In the genomic region with DNA sequence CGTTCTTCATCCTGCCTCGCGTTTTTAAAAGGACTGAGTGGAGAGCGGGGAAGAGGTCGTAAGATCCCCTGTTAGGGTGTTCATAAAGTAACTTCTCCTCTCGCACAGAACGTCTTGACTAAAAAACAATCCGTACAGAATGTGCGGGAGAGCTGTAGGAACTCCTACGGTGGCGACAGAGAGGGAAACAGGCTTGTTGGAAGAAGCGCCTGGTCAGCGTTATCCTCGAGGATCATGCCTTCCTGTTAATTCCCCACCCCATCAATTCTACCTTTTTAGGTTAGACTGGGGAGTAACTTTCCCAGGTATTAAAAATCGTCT, we compare ENCODE assay signal across 8 cellular contexts. TPM values are rescaled to one million over a fixed set of nuclear protein-coding genes. Genes with fewer than 3 reads are reported as not detected.
DNase-seq lines count a peak whose midpoint lies in the region; ATAC-seq and TF ChIP-seq lines count a peak whose summit lies in the region.

No MANE protein-coding gene starts in this region.

- H3K4me3 ChIP-seq in choroid plexus epithelial cell (ENCODE audit: low read depth, low read length) (peak overlapping the region; percentile 94), upper lobe of right lung (peak overlapping the region; percentile 90)

- peak overlapping the region; percentile 98 for H3K27ac ChIP-seq in upper lobe of right lung

- ATAC-seq in activated T-cell treated with anti-CD3 and anti-CD28 coated beads, Interleukin-2, amount 50 U/mL, for 72 hours (replicated peaks in 1 of 2) = peak; percentile 5 to 6
- ATAC-seq in HG02759 (IDR thresholded peaks at IDR 0.05; ENCODE audit: unreplicated experiment) (peak; percentile 7), memory B cell (ENCODE audit: low read depth) (no peak), upper lobe of right lung (peak; percentile 49)

- H3K4me1 ChIP-seq in upper lobe of right lung = peaks cover 31% of the 10 kb centered on the region

- H3K27me3 Mint-ChIP-seq in activated T-cell treated with anti-CD3 and anti-CD28 coated beads, Interleukin-2, amount 50 U/mL, for 72 hours (ENCODE audit: low read depth) = peaks cover 13% of the 10 kb centered on the region
- peaks cover 9% of the 10 kb centered on the region for H3K27me3 Mint-ChIP-seq in memory B cell

- peaks cover 41% of the 10 kb centered on the region for H3K4me1 Mint-ChIP-seq in activated T-cell treated with anti-CD3 and anti-CD28 coated beads, Interleukin-2, amount 50 U/mL, for 72 hours (ENCODE audit: low read depth)
- H3K4me1 Mint-ChIP-seq in memory B cell = peaks cover 15% of the 10 kb centered on the region

- H3K9me3 ChIP-seq in upper lobe of right lung = no peaks in the 10 kb centered on the region

- no peak for TF ChIP-seq CTCF in choroid plexus epithelial cell (conservative IDR thresholded peaks at IDR 0.05; ENCODE audit: low read depth, low read length)
- TF ChIP-seq CTCF in upper lobe of right lung (IDR thresholded peaks at IDR 0.05) = no peak

- peak overlapping the region; percentile 96 for H3K27ac Mint-ChIP-seq in activated T-cell treated with anti-CD3 and anti-CD28 coated beads, Interleukin-2, amount 50 U/mL, for 72 hours
- H3K27ac Mint-ChIP-seq in memory B cell = peak overlapping the region; percentile 98

- peak overlapping the region; percentile 97 to 99 for H3K4me3 Mint-ChIP-seq in activated T-cell treated with anti-CD3 and anti-CD28 coated beads, Interleukin-2, amount 50 U/mL, for 72 hours
- peak overlapping the region; percentile 94 for H3K4me3 Mint-ChIP-seq in memory B cell

- no peaks in the 10 kb centered on the region for H3K27me3 ChIP-seq in upper lobe of right lung

- intact Hi-C loops in upper lobe of right lung (cut with DNase I) = no loop called here

- peaks cover 5% of the 10 kb centered on the region in 2 donors for H3K36me3 Mint-ChIP-seq in activated T-cell treated with anti-CD3 and anti-CD28 coated beads, Interleukin-2, amount 50 U/mL, for 72 hours (ENCODE audit: insufficient read depth in 2 of 2)
- H3K36me3 Mint-ChIP-seq in memory B cell = peaks cover 4% of the 10 kb centered on the region

- no peak for DNase-seq in activated T-cell treated with anti-CD3 and anti-CD28 coated beads, Interleukin-2, amount 50 U/mL, for 72 hours
- no peak for DNase-seq in activated T-cell treated with anti-CD3 and anti-CD28 coated beads, Interleukin-2, amount 50 U/mL, for 1 hour
- peak; percentile 67 for DNase-seq in NCI-H526 treated with DMSO at 0.1 percent for 48 hours (lab: John Stamatoyannopoulos, UW)
- DNase-seq in choroid plexus epithelial cell (ENCODE audit: low read depth) = peak; percentile 64
- DNase-seq in memory B cell (ENCODE audit: low spot score in 2 of 2) = no peak
- DNase-seq in upper lobe of right lung = no peak
- DNase-seq in GM19238 (ENCODE audit: insufficient read length, low spot score) = no peak

- H3K9me3 Mint-ChIP-seq in activated T-cell treated with anti-CD3 and anti-CD28 coated beads, Interleukin-2, amount 50 U/mL, for 72 hours = peaks cover 0 to 2% of the 10 kb centered on the region in 2 donors
- no peaks in the 10 kb centered on the region for H3K9me3 Mint-ChIP-seq in memory B cell

- H3K36me3 ChIP-seq in upper lobe of right lung = peaks cover 4% of the 10 kb centered on the region

RNA-seq across cellular contexts. Expression of gene WASHC4, which starts 0.4 kb away (rescaled TPM):
- 10 to 100 TPM; 39.5 to 40.0 TPM for total RNA-seq in activated T-cell treated with anti-CD3 and anti-CD28 coated beads, Interleukin-2, amount 50 U/mL, for 72 hours
- 66.7 TPM for total RNA-seq in upper lobe of right lung

RNA-seq across cellular contexts. Expression of gene ALDH1L2, which starts 22.9 kb away (rescaled TPM):
- total RNA-seq in activated T-cell treated with anti-CD3 and anti-CD28 coated beads, Interleukin-2, amount 50 U/mL, for 72 hours = 10 to 100 TPM; 11.1 to 16.1 TPM
- total RNA-seq in upper lobe of right lung = 5.0 TPM

Comparison
In these comparisons a context has a peak if more than half of its experiments do, and no peak if none do; other contexts are left out.
1. DNase-seq: peak in NCI-H526 treated with DMSO at 0.1 percent for 48 hours (single experiment) and choroid plexus epithelial cell (single experiment); none in activated T-cell treated with anti-CD3 and anti-CD28 coated beads, Interleukin-2, amount 50 U/mL, for 72 hours (0 of 2), activated T-cell treated with anti-CD3 and anti-CD28 coated beads, Interleukin-2, amount 50 U/mL, for 1 hour (single experiment), memory B cell (0 of 2), upper lobe of right lung (single experiment) and GM19238 (single experiment).